ENCODE assay signal across 8 cellular contexts in genomic region chr17:49739662-49740271, GRCh38. TPM values are rescaled to one million over a fixed set of nuclear protein-coding genes. Genes with fewer than 3 reads are reported as not detected.
DNase-seq lines count a peak whose midpoint lies in the region; ATAC-seq and TF ChIP-seq lines count a peak whose summit lies in the region.

No MANE protein-coding gene starts in this region.

- peaks cover 20 to 83% (median 37%) of the 10 kb centered on the region in 3 donors for H3K4me1 ChIP-seq in gastroesophageal sphincter

- TF ChIP-seq POLR2A in gastroesophageal sphincter (IDR thresholded peaks at IDR 0.05), result no peak

- no peaks in the 10 kb centered on the region for H3K36me3 ChIP-seq in gastroesophageal sphincter

- H3K9me3 ChIP-seq in gastroesophageal sphincter, result no peaks in the 10 kb centered on the region

- TF ChIP-seq EP300 in gastroesophageal sphincter (IDR thresholded peaks at IDR 0.05), result no peak

- peak; percentile 48 for ATAC-seq in HG03108 (IDR thresholded peaks at IDR 0.05; ENCODE audit: unreplicated experiment)
- peak; percentile 71 for ATAC-seq in gastroesophageal sphincter
- ATAC-seq in GM18517 (IDR thresholded peaks at IDR 0.05; ENCODE audit: unreplicated experiment), result no peak
- no peak for ATAC-seq in HG03378 (IDR thresholded peaks at IDR 0.05; ENCODE audit: unreplicated experiment)

- 20 to 53% methylated on average over 4 to 6 of the region's 6 CpGs for WGBS in gastroesophageal sphincter (ENCODE audit: low coverage in 1 of 2), 2 donors

- no peak for TF ChIP-seq CTCF in gastroesophageal sphincter (IDR thresholded peaks at IDR 0.05)

- peak overlapping the region in 3 of 4 donors; percentile 86 to 88 (median 86) for H3K27ac ChIP-seq in gastroesophageal sphincter

- no peaks in the 10 kb centered on the region for H3K27me3 ChIP-seq in gastroesophageal sphincter

- H3K4me3 ChIP-seq in gastroesophageal sphincter, result no peak overlapping the region

- DNase-seq in DMS79 treated with DMSO at 0.1 percent for 48 hours (lab: John Stamatoyannopoulos, UW) (peak; percentile 84), NK-92 (lab: John Stamatoyannopoulos, UW; ENCODE audit: unreplicated experiment) (peak; percentile 85)
- peak; percentile 89 for DNase-seq in activated CD8-positive, alpha-beta memory T cell treated with anti-CD3 and anti-CD28 coated beads, Interleukin-2, amount 50 U/mL, for 48 hours
- DNase-seq in stimulated activated CD4-positive, alpha-beta T cell treated with anti-CD3 and anti-CD28 coated beads, Interleukin-12 subunit alpha, Interleukin-12 subunit beta, amount 100 ng/mL, for 4 hours, result peak; percentile 64

RNA-seq across cellular contexts. Expression of gene FAM117A, which starts 24.2 kb away (rescaled TPM):
- 10 to 100 TPM; 12.4 to 39.5 (median 19.8) TPM for total RNA-seq in gastroesophageal sphincter

RNA-seq across cellular contexts. Expression of gene SLC35B1, which starts 32.0 kb away (rescaled TPM):
- total RNA-seq in gastroesophageal sphincter, result 10 to 100 TPM; 17.9 to 35.6 (median 19.5) TPM

RNA-seq across cellular contexts. Expression of gene KAT7, which starts 48.7 kb away (rescaled TPM):
- total RNA-seq in gastroesophageal sphincter, result 10 to 100 TPM; 37.7 to 54.1 (median 46.1) TPM

Comparison
In these comparisons a context has a peak if more than half of its experiments do, and no peak if none do; other contexts are left out.
1. ATAC-seq: peak in HG03108 (single experiment) and gastroesophageal sphincter (single experiment); none in GM18517 (single experiment) and HG03378 (single experiment).
2. Peak in every context shown above with its lines, with median percentiles within 50 percentile points of each other: DNase-seq.